ENCODE assay signal across 9 cellular contexts in the genomic region with DNA sequence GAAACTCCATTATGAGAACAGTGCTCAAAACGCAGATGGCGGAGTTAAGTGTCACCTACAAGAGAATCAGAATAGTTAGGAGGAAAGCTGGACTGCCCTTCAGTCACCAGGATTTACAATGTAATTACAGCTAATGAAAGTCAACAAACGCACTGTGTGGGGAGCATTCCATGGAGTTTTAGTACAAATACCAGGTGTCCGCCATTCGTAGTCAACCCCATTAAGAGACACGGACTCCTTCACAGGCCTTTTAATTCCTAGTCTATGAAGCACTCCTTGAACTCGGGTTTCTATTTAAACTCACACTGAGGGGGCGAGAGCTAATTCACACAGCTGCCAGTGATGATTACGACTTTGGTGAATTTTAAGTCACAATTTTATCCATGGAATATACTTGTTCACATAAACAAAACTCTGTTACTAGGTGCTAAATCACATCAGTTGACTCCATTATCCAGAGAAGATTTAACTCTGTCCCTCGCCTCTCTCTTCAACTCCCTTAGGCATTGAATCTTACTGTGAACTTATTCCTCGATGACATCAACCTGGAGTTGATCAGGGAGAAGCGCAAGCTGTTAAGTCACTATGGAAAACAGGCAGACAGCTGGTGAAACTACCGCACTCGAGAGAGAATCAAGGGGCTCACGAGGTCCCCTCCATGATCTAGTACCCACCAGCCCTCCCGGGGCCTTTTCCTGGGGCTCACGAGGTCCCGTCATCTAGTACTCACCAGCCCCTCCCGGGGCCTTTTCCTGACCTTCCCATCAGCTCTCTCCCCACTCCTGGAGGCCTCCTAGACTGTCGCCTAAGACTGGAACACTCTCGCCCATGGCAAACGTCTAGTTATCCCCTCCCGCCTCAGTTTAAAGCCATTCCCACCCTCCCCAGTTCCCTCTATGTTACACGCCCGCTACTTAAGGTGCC. TPM values are rescaled to one million over a fixed set of nuclear protein-coding genes. Genes with fewer than 3 reads are reported as not detected.
A peak's percentile ranks its signal among the peaks of the same experiment; 100 is the strongest.
DNase-seq lines count a peak whose midpoint lies in the region; ATAC-seq lines count a peak whose summit lies in the region.
"Had no signal": no experiment of that assay in that cellular context is flagged by ENCODE, and none has a peak within 500 bp of the region (broad histone marks: within the 10 kb centered on the region; RNA-seq: fewer than 3 reads in every experiment).

No MANE protein-coding gene starts in this region.

- peaks cover 29% of the 10 kb centered on the region for H3K4me1 ChIP-seq in CD4-positive, alpha-beta memory T cell (ENCODE audit: insufficient read depth, low read length)
- H3K4me1 ChIP-seq in endocrine pancreas (ENCODE audit: control insufficient read depth, insufficient read depth, low read length) (no peaks in the 10 kb centered on the region), neuronal stem cell (ENCODE audit: control insufficient read depth in 2 of 2, insufficient read depth in 1 of 2, low read depth in 1 of 2, low read length in 2 of 2) (peaks cover 3 to 8% of the 10 kb centered on the region in 2 donors)

- peaks cover 8% of the 10 kb centered on the region for H3K79me1 ChIP-seq in neuronal stem cell (ENCODE audit: low read depth, low read length)

- H2AK5ac ChIP-seq in neuronal stem cell (ENCODE audit: low read depth, low read length), result no peak overlapping the region

- no peak overlapping the region for H3K23ac ChIP-seq in neuronal stem cell (ENCODE audit: low read depth, low read length, poor library complexity)

- peak overlapping the region; percentile 84 to 90 (median 88) for H3K4me3 Mint-ChIP-seq in CD4-positive, alpha-beta memory T cell

- no peak overlapping the region for H2BK5ac ChIP-seq in neuronal stem cell (ENCODE audit: low read length)

- ATAC-seq in GM19452 (IDR thresholded peaks at IDR 0.05; ENCODE audit: unreplicated experiment) (no peak), left lobe of liver (no peak)

- H4K91ac ChIP-seq in neuronal stem cell (ENCODE audit: low read depth, low read length, poor library complexity), result no peak overlapping the region

- no peak overlapping the region for H4K8ac ChIP-seq in neuronal stem cell (ENCODE audit: low read depth, low read length)

- peak overlapping the region; percentile 79 to 95 (median 92) for H3K27ac Mint-ChIP-seq in CD4-positive, alpha-beta memory T cell

- no peak overlapping the region for H2BK12ac ChIP-seq in neuronal stem cell (ENCODE audit: low read length)

- no CpG with 5 or more reads among the region's 25 CpGs for WGBS in neuronal stem cell (ENCODE audit: extremely low coverage in 2 of 2, insufficient read length in 2 of 2, insufficient replicate concordance in 1 of 2), 2 donors

- peaks cover 15 to 30% (median 23%) of the 10 kb centered on the region in 4 donors for H3K4me1 Mint-ChIP-seq in CD4-positive, alpha-beta memory T cell

- peak overlapping the region; percentile 47 for H3K4me2 ChIP-seq in neuronal stem cell (ENCODE audit: insufficient read depth, low read length, poor library complexity, severe bottlenecking)

- H2AFZ ChIP-seq in neuronal stem cell (ENCODE audit: low read length), result no peak overlapping the region

- H3K27me3 Mint-ChIP-seq in CD4-positive, alpha-beta memory T cell, result no peaks in the 10 kb centered on the region

- no peak overlapping the region for H3K14ac ChIP-seq in neuronal stem cell (ENCODE audit: low read length)

- H3K27me3 ChIP-seq in CD4-positive, alpha-beta memory T cell (ENCODE audit: insufficient read depth, low read length), result no peaks in the 10 kb centered on the region
- H3K27me3 ChIP-seq in endocrine pancreas (ENCODE audit: control insufficient read depth, insufficient read depth, low read length), result no peaks in the 10 kb centered on the region
- H3K27me3 ChIP-seq in neuronal stem cell (ENCODE audit: control insufficient read depth in 3 of 3, insufficient read depth in 3 of 3, low read depth in 1 of 3, low read length in 3 of 3), result no peaks in the 10 kb centered on the region

- peaks cover 41% of the 10 kb centered on the region for H3K36me3 ChIP-seq in CD4-positive, alpha-beta memory T cell (ENCODE audit: insufficient read depth, low read length)
- H3K36me3 ChIP-seq in endocrine pancreas (ENCODE audit: control insufficient read depth, insufficient read depth, low read length) (peaks cover 3% of the 10 kb centered on the region), neuronal stem cell (replicated peaks in 1 of 2; ENCODE audit: control insufficient read depth in 2 of 2, insufficient read depth in 2 of 2, low read length in 2 of 2) (peaks cover 7 to 55% of the 10 kb centered on the region in 2 donors)

- H3K9me3 Mint-ChIP-seq in CD4-positive, alpha-beta memory T cell, result no peaks in the 10 kb centered on the region

- H2BK15ac ChIP-seq in neuronal stem cell (ENCODE audit: low read length), result no peak overlapping the region

- H2BK120ac ChIP-seq in neuronal stem cell (ENCODE audit: low read depth, low read length), result no peak overlapping the region

- POLR2A ChIA-PET in CD4-positive, alpha-beta memory T cell (lab: Charles Lee; ENCODE audit: partially characterized antibody), result interaction anchor here (0.9 to 3.7 kb wide), 3 partner anchors 11 to 23 kb away, joined by 4 to 25 read pairs (median 4); a partner anchor contains a TSS

- DNase-seq in CD4-positive, alpha-beta memory T cell, result no peak
- DNase-seq in NCI-H774 (lab: John Stamatoyannopoulos, UW), result peak; percentile 61
- no peak for DNase-seq in neuronal stem cell (ENCODE audit: low spot score)
- DNase-seq in left lobe of liver (ENCODE audit: low spot score), result no peak
- no peak for DNase-seq in cortex of kidney (lab: John Stamatoyannopoulos, UW)
- no peak for DNase-seq in SKM-1 treated with dmso at 0.1 percent for 144 hours (lab: John Stamatoyannopoulos, UW; ENCODE audit: unreplicated experiment)
- DNase-seq: activated CD4-positive, alpha-beta T cell treated with anti-CD3 and anti-CD28 coated beads for 1 hour had no signal

- H3K18ac ChIP-seq in neuronal stem cell (ENCODE audit: low read length), result no peak overlapping the region

- peaks cover 26 to 42% of the 10 kb centered on the region in 2 donors for H3K36me3 Mint-ChIP-seq in CD4-positive, alpha-beta memory T cell

- H3K9me3 ChIP-seq in CD4-positive, alpha-beta memory T cell (ENCODE audit: control insufficient read depth in 1 of 2, low read length in 2 of 2), result no peaks in the 10 kb centered on the region
- H3K9me3 ChIP-seq in endocrine pancreas (ENCODE audit: control insufficient read depth, low read length) (no peaks in the 10 kb centered on the region), neuronal stem cell (replicated peaks in 1 of 2; ENCODE audit: control insufficient read depth in 2 of 2, insufficient read depth in 1 of 2, low read depth in 1 of 2, low read length in 2 of 2) (no peaks in the 10 kb centered on the region)

- intact Hi-C loops in CD4-positive, alpha-beta memory T cell (cut with micrococcal nuclease), result no loop called here

- CTCF ChIA-PET in CD4-positive, alpha-beta memory T cell (lab: Charles Lee; ENCODE audit: partially characterized antibody), result interaction anchor here (0.8 to 4.4 kb wide), 5 partner anchors 12 to 26 kb away, joined by 3 to 12 read pairs (median 4); no protein-coding TSS in a partner anchor

- H3K9ac ChIP-seq in endocrine pancreas (ENCODE audit: control insufficient read depth, insufficient read depth, low read length) (peak overlapping the region; percentile 99), neuronal stem cell (ENCODE audit: low read depth, low read length, poor library complexity) (no peak overlapping the region)

- no peak overlapping the region for H3K4ac ChIP-seq in neuronal stem cell (ENCODE audit: low read length)

- H3K27ac ChIP-seq in CD4-positive, alpha-beta memory T cell (ENCODE audit: low read depth, low read length), result peak overlapping the region; percentile 90
- H3K27ac ChIP-seq in neuronal stem cell (replicated peaks; ENCODE audit: low read length), result no peak overlapping the region

- peak overlapping the region; percentile 57 to 99 for H3K4me3 ChIP-seq in CD4-positive, alpha-beta memory T cell (ENCODE audit: low read length in 2 of 2)
- H3K4me3 ChIP-seq in endocrine pancreas (ENCODE audit: control insufficient read depth, insufficient read depth, low read length) (peak overlapping the region; percentile 76), neuronal stem cell (ENCODE audit: low read length in 2 of 2) (peak overlapping the region; percentile 71 to 72)

RNA-seq across cellular contexts. Expression of gene ZFAND2A, which starts 1.5 kb away (rescaled TPM):
- total RNA-seq in CD4-positive, alpha-beta memory T cell, result 10 to 100 TPM; 30.9 to 32.4 TPM
- polyA plus RNA-seq in CD4-positive, alpha-beta memory T cell, result 10 to 100 TPM; 41.8 to 60.7 TPM
- polyA plus RNA-seq in neuronal stem cell (2013, experiment 1 of 2), result 9.5 TPM
- 8.7 TPM for polyA plus RNA-seq in neuronal stem cell (2013, experiment 2 of 2)
- 39.8 TPM for total RNA-seq in left lobe of liver
